In the genomic region with DNA sequence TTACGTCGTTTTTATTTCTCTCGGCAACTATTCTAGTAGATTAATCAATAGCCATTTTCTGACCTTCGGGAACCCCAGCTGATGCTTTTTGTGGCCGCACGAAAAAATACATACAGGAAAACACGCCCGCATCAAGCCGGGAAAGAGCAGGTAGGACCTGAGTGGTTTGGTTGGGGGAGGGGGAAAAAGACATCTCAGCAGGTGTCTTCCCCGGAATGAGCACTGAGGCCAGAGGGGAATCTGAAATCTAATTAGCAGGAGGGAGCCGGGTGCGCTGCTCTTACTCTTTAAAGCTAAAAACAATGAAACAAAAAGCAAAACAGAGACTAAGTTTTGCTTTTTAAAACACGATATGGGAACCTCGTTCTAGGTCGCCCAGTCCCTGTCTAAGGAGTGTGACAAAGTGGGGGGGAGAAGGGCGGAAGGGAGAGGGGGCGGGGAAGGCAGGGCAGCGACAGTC, we compare ENCODE assay signal across 8 cellular contexts. TPM values are rescaled to one million over a fixed set of nuclear protein-coding genes. Genes with fewer than 3 reads are reported as not detected.
DNase-seq lines count a peak whose midpoint lies in the region; ATAC-seq and TF ChIP-seq lines count a peak whose summit lies in the region.

No MANE protein-coding gene starts in this region.

- TF ChIP-seq CTCF in ovary (IDR thresholded peaks at IDR 0.05): no peak
- TF ChIP-seq CTCF in omental fat pad (IDR thresholded peaks at IDR 0.05): no peak

- TF ChIP-seq POLR2A in ovary (IDR thresholded peaks at IDR 0.05): no peak

- H3K27me3 ChIP-seq in HUES48 (ENCODE audit: control insufficient read depth, insufficient read depth, low read length) (peaks cover 75% of the 10 kb centered on the region), ectodermal cell (ENCODE audit: control insufficient read depth, insufficient read depth, low read length, poor library complexity, severe bottlenecking) (peaks cover 100% of the 10 kb centered on the region), ovary (peaks cover 13% of the 10 kb centered on the region)

- ATAC-seq in GM18909 (IDR thresholded peaks at IDR 0.05; ENCODE audit: poor library complexity, unreplicated experiment): peak; percentile 33
- no peak for ATAC-seq in omental fat pad (ENCODE audit: low FRiP score)

- no peak for TF ChIP-seq EP300 in ovary (IDR thresholded peaks at IDR 0.05)

- peak overlapping the region; percentile 90 for H3K27ac ChIP-seq in HUES48 (ENCODE audit: low read depth, low read length)
- no peak overlapping the region for H3K27ac ChIP-seq in ectodermal cell (ENCODE audit: insufficient read depth, low read depth, low read length, poor library complexity, severe bottlenecking)
- no peak overlapping the region for H3K27ac ChIP-seq in ovary

- peak overlapping the region; percentile 54; the same call in 1 of the 2 replicates for H3K9ac ChIP-seq in HUES48 (ENCODE audit: low read depth, low read length)

- no peak for DNase-seq in ovary
- no peak for DNase-seq in omental fat pad (ENCODE audit: low spot score)
- DNase-seq in cortex of kidney (lab: John Stamatoyannopoulos, UW): no peak
- no peak for DNase-seq in superior temporal gyrus (ENCODE audit: extremely low spot score)
- no peak for DNase-seq in NCI-H1092 (lab: John Stamatoyannopoulos, UW)

- intact Hi-C loops in ovary (cut with DNase I): no loop called here

- H3K4me1 ChIP-seq in HUES48 (ENCODE audit: control insufficient read depth, insufficient read depth, low read length) (peaks cover 45% of the 10 kb centered on the region), ectodermal cell (ENCODE audit: control insufficient read depth, insufficient read depth, low read length) (peaks cover 6% of the 10 kb centered on the region), ovary (ENCODE audit: insufficient read depth) (peaks cover 12% of the 10 kb centered on the region)

- H3K36me3 ChIP-seq in HUES48 (ENCODE audit: control insufficient read depth, insufficient read depth, low read length) (no peaks in the 10 kb centered on the region), ectodermal cell (ENCODE audit: control insufficient read depth, insufficient read depth, low read length) (no peaks in the 10 kb centered on the region), ovary (no peaks in the 10 kb centered on the region)

- WGBS in ectodermal cell, 2 experiments: 0 to 1% methylated on average over 17 of the region's 18 CpGs
- WGBS in ovary, 3 donors: 7 to 8% (median 8%) methylated on average over 17 to 18 of the region's 18 CpGs

- H3K4me3 ChIP-seq in HUES48 (ENCODE audit: low read depth, low read length): peak overlapping the region; percentile 81
- H3K4me3 ChIP-seq in ectodermal cell (ENCODE audit: insufficient read depth, low read depth, low read length): peak overlapping the region; percentile 27
- peak overlapping the region; percentile 48 for H3K4me3 ChIP-seq in ovary

- no peaks in the 10 kb centered on the region for H3K9me3 ChIP-seq in HUES48 (ENCODE audit: control insufficient read depth, insufficient read depth, low read length)
- no peaks in the 10 kb centered on the region for H3K9me3 ChIP-seq in ectodermal cell (ENCODE audit: control insufficient read depth, low read length)
- peaks cover 0 to 17% of the 10 kb centered on the region in 2 donors for H3K9me3 ChIP-seq in ovary

RNA-seq across cellular contexts. Expression of a gene that starts 0.5 kb away (rescaled TPM):
- 38.9 TPM for polyA plus RNA-seq in ectodermal cell (2013, experiment 1 of 4)
- polyA plus RNA-seq in ectodermal cell (2013, experiment 2 of 4): 36.6 TPM
- polyA plus RNA-seq in ectodermal cell (2013, experiment 3 of 4): 37.0 TPM
- polyA plus RNA-seq in ectodermal cell (2013, experiment 4 of 4): 37.0 TPM
- under 1 TPM in 4 of 7 donors, not detected in 3; 0.37 to 0.79 (median 0.53) TPM for total RNA-seq in ovary
- under 1 TPM; 0.20 to 0.21 TPM for polyA plus RNA-seq in ovary
- total RNA-seq in omental fat pad: under 1 TPM in 1 of 4 donors, not detected in 3; 0.63 TPM

RNA-seq across cellular contexts. Expression of a gene that starts 45.6 kb away (rescaled TPM):
- 30.6 TPM for polyA plus RNA-seq in ectodermal cell (2013, experiment 1 of 4)
- polyA plus RNA-seq in ectodermal cell (2013, experiment 2 of 4): 29.3 TPM
- polyA plus RNA-seq in ectodermal cell (2013, experiment 3 of 4): 25.1 TPM
- 25.3 TPM for polyA plus RNA-seq in ectodermal cell (2013, experiment 4 of 4)
- 10 to 100 TPM in 3 of 7 donors, 1 to 10 TPM in 4; 8.1 to 11.8 (median 9.1) TPM for total RNA-seq in ovary
- 10 to 100 TPM in 1 of 2 donors, 1 to 10 TPM in 1; 6.6 to 14.2 TPM for polyA plus RNA-seq in ovary
- 10 to 100 TPM in 1 of 4 donors, 1 to 10 TPM in 3; 4.2 to 10.3 (median 8.8) TPM for total RNA-seq in omental fat pad

Comparison
In these comparisons a context has a peak if more than half of its experiments do, and no peak if none do; other contexts are left out.
1. H3K4me3 ChIP-seq: peak in every context shown above with its lines; median percentile 81 in HUES48; 48 in ovary; 27 in ectodermal cell.